ENCODE assay signal across 15 cellular contexts in genomic region chr22:48869161-48869560, GRCh38.
A peak's percentile ranks its signal among the peaks of the same experiment; 100 is the strongest.
DNase-seq lines count a peak whose midpoint lies in the region; ATAC-seq and TF ChIP-seq lines count a peak whose summit lies in the region.
"Had no signal": no experiment of that assay in that cellular context is flagged by ENCODE, and none has a peak within 500 bp of the region (broad histone marks: within the 10 kb centered on the region; RNA-seq: fewer than 3 reads in every experiment).

No MANE protein-coding gene starts in this region.

- H3K4me1 ChIP-seq in left ventricle myocardium inferior (no peaks in the 10 kb centered on the region), heart left ventricle (no peaks in the 10 kb centered on the region), spleen (no peaks in the 10 kb centered on the region)
- H3K4me1 ChIP-seq: HAP-1 had no signal

- ATAC-seq in heart left ventricle (no peak), GM19467 (IDR thresholded peaks at IDR 0.05; ENCODE audit: unreplicated experiment) (no peak)
- ATAC-seq: CD8-positive, alpha-beta T cell had no signal

- TF ChIP-seq CTCF in left ventricle myocardium inferior (IDR thresholded peaks at IDR 0.05; ENCODE audit: borderline replicate concordance) (no peak), heart left ventricle (IDR thresholded peaks at IDR 0.05) (no peak), spleen (IDR thresholded peaks at IDR 0.05 in 8 of 11, conservative IDR thresholded peaks at IDR 0.05 in 3 of 11) (no peak)

- H3K4me3 ChIP-seq in left ventricle myocardium inferior (no peak overlapping the region), heart left ventricle (no peak overlapping the region), SK-N-MC (no peak overlapping the region), spleen (no peak overlapping the region)
- H3K4me3 ChIP-seq: HAP-1 had no signal

- WGBS in heart left ventricle, 4 donors = 81 to 85% (median 82%) methylated on average over 12 of the region's 12 CpGs
- WGBS in spleen, 5 donors = 81 to 85% (median 83%) methylated on average over 12 of the region's 12 CpGs

- intact Hi-C loops in left ventricle myocardium inferior (cut with micrococcal nuclease) (no loop called here), heart left ventricle (cut with DNase I) (no loop called here), spleen (cut with DNase I; ENCODE audit: low total_unique reads) (no loop called here)

- H3K36me3 ChIP-seq in left ventricle myocardium inferior (no peaks in the 10 kb centered on the region), heart left ventricle (no peaks in the 10 kb centered on the region), SK-N-MC (ENCODE audit: insufficient read depth, low read length) (no peaks in the 10 kb centered on the region), spleen (no peaks in the 10 kb centered on the region)
- H3K36me3 ChIP-seq: HAP-1 had no signal

- TF ChIP-seq POLR2A in heart left ventricle (IDR thresholded peaks at IDR 0.05) (no peak), spleen (IDR thresholded peaks at IDR 0.05) (no peak)

- H3K27me3 ChIP-seq in left ventricle myocardium inferior (ENCODE audit: low read depth) (peaks cover 59% of the 10 kb centered on the region), heart left ventricle (peaks cover 0 to 7% (median 0%) of the 10 kb centered on the region in 9 donors), spleen (replicated peaks in 1 of 7) (peaks cover 0 to 55% (median 0%) of the 10 kb centered on the region in 7 donors)

- peak; percentile 4 for DNase-seq in left ventricle myocardium inferior
- no peak for DNase-seq in heart left ventricle
- no peak for DNase-seq in SK-N-MC (ENCODE audit: low read depth, low spot score)
- DNase-seq in mesenteric fat pad (ENCODE audit: low spot score) = peak; percentile 65
- DNase-seq in spleen = peak; percentile 43
- DNase-seq in NCI-H146 treated with DMSO at 0.1 percent for 48 hours (lab: John Stamatoyannopoulos, UW; ENCODE audit: unreplicated experiment) = no peak
- DNase-seq in NCI-H1105 (lab: John Stamatoyannopoulos, UW) = no peak
- DNase-seq: CD8-positive, alpha-beta T cell; COR-L47; DMS153; DMS79 treated with DMSO at 0.1 percent for 48 hours; EL; GOT3 had no signal

- no peak overlapping the region for H3K9ac ChIP-seq in SK-N-MC (ENCODE audit: insufficient read length)

- H3K9me3 ChIP-seq in left ventricle myocardium inferior (replicated peaks) = peaks cover 6% of the 10 kb centered on the region
- peaks cover 0 to 6% (median 0%) of the 10 kb centered on the region in 12 donors for H3K9me3 ChIP-seq in heart left ventricle
- H3K9me3 ChIP-seq in SK-N-MC (ENCODE audit: low read depth, low read length) = no peaks in the 10 kb centered on the region; the same call in 1 of the 2 replicates
- H3K9me3 ChIP-seq in spleen = peaks cover 0 to 15% (median 7%) of the 10 kb centered on the region in 8 donors
- H3K9me3 ChIP-seq: HAP-1 had no signal

- no peak overlapping the region for H3K27ac ChIP-seq in left ventricle myocardium inferior (replicated peaks)
- no peak overlapping the region for H3K27ac ChIP-seq in heart left ventricle
- peak overlapping the region; percentile 78 for H3K27ac ChIP-seq in SK-N-MC
- H3K27ac ChIP-seq in spleen = no peak overlapping the region

Comparison
In these comparisons a context has a peak if more than half of its experiments do, and no peak if none do; other contexts are left out.
1. DNase-seq: peak in left ventricle myocardium inferior (single experiment), mesenteric fat pad (single experiment) and spleen (single experiment); none in heart left ventricle (0 of 5), SK-N-MC (single experiment), NCI-H146 treated with DMSO at 0.1 percent for 48 hours (single experiment) and NCI-H1105 (single experiment).